ENCODE assay signal across 14 cellular contexts in genomic region chr22:44525872-44526271, GRCh38. TPM values are rescaled to one million over a fixed set of nuclear protein-coding genes. Genes with fewer than 3 reads are reported as not detected.
DNase-seq lines count a peak whose midpoint lies in the region; ATAC-seq and TF ChIP-seq lines count a peak whose summit lies in the region.
"Had no signal": no experiment of that assay in that cellular context is flagged by ENCODE, and none has a peak within 500 bp of the region (broad histone marks: within the 10 kb centered on the region; RNA-seq: fewer than 3 reads in every experiment).

No MANE protein-coding gene starts in this region.

- H3K36me3 Mint-ChIP-seq in chondrocyte (ENCODE audit: low read depth) = peaks cover 2% of the 10 kb centered on the region
- H3K36me3 Mint-ChIP-seq in osteocyte (ENCODE audit: unreplicated experiment) = peaks cover 2% of the 10 kb centered on the region

- H3K27ac Mint-ChIP-seq in chondrocyte (ENCODE audit: unreplicated experiment) = peak overlapping the region; percentile 19
- no peak overlapping the region for H3K27ac Mint-ChIP-seq in osteocyte (ENCODE audit: unreplicated experiment)
- H3K27ac Mint-ChIP-seq: CD4-positive, alpha-beta T cell; H9 had no signal

- H2BK20ac ChIP-seq in IMR-90 (ENCODE audit: low read depth, low read length) = peak overlapping the region; percentile 93

- no peak overlapping the region for H2BK5ac ChIP-seq in IMR-90 (ENCODE audit: low read depth, low read length, poor library complexity, severe bottlenecking)

- no peak overlapping the region for H3K4me2 ChIP-seq in IMR-90 (ENCODE audit: low read depth, low read length)

- ATAC-seq in heart left ventricle (no peak), IMR-90 (ENCODE audit: low read depth) (no peak), GM21390 (IDR thresholded peaks at IDR 0.05; ENCODE audit: unreplicated experiment) (no peak)

- TF ChIP-seq RAD21 in IMR-90 (IDR thresholded peaks at IDR 0.05; ENCODE audit: low read length) = no peak

- H3K18ac ChIP-seq in IMR-90 (ENCODE audit: low read depth, low read length) = peak overlapping the region; percentile 97

- POLR2A ChIA-PET in IMR-90 (lab: Charles Lee; ENCODE audit: unreplicated experiment) = no interaction called here

- TF ChIP-seq CTCF in heart left ventricle (IDR thresholded peaks at IDR 0.05) = no peak
- TF ChIP-seq CTCF in IMR-90 (conservative IDR thresholded peaks at IDR 0.05; ENCODE audit: low read depth, low read length) = no peak
- no peak for TF ChIP-seq CTCF in chondrocyte (IDR thresholded peaks at IDR 0.05)
- TF ChIP-seq CTCF in osteocyte (IDR thresholded peaks at IDR 0.05) = no peak

- DNase-seq in cardiac septum (ENCODE audit: low spot score) (peak; percentile 46), heart left ventricle (no peak), IMR-90 (peak; percentile 6), chondrocyte (ENCODE audit: low spot score) (no peak), osteocyte (ENCODE audit: extremely low spot score, unreplicated experiment) (peak; percentile 19), ecto neural progenitor cell (ENCODE audit: low spot score) (no peak)
- DNase-seq: ACHN; AML-193; Caco-2; CD4-positive, alpha-beta T cell; GF-D8 had no signal

- dilution Hi-C loops in IMR-90 (cut with HindIII; ENCODE audit: low sequenced_read_pairs, unreplicated experiment) = no loop called here

- no peak overlapping the region for H2AK9ac ChIP-seq in IMR-90 (replicated peaks; ENCODE audit: low read depth, low read length, poor library complexity)

- no peaks in the 10 kb centered on the region for H4K20me1 ChIP-seq in IMR-90 (ENCODE audit: insufficient read depth, low read length)

- BruUV-seq in IMR-90 (replicated peaks; lab: Mats Ljungman, UMichigan) = no TSS peak

- H3K9me3 ChIP-seq in heart left ventricle (no peaks in the 10 kb centered on the region), IMR-90 (ENCODE audit: control insufficient read depth, insufficient read depth, low read length) (peaks cover 10% of the 10 kb centered on the region)

- in situ Hi-C loops in IMR-90 (cut with MboI; ENCODE audit: low sequenced_read_pairs) = no loop called here

- peak overlapping the region; percentile 95 for H4K91ac ChIP-seq in IMR-90 (ENCODE audit: insufficient read depth, low read depth, low read length)

- H3K4me1 ChIP-seq in heart left ventricle (peaks cover 0 to 7% (median 0%) of the 10 kb centered on the region in 12 donors), IMR-90 (ENCODE audit: control insufficient read depth, insufficient read depth, low read length) (peaks cover 19% of the 10 kb centered on the region)
- H3K4me1 ChIP-seq: Caco-2 had no signal

- H3K27me3 ChIP-seq in heart left ventricle = no peaks in the 10 kb centered on the region
- H3K27me3 ChIP-seq in IMR-90 (ENCODE audit: control insufficient read depth, insufficient read depth, low read length) = no peaks in the 10 kb centered on the region

- H3K4me1 Mint-ChIP-seq in chondrocyte (ENCODE audit: low read depth) (peaks cover 29% of the 10 kb centered on the region), osteocyte (ENCODE audit: unreplicated experiment) (peaks cover 21% of the 10 kb centered on the region)
- H3K4me1 Mint-ChIP-seq: H9 had no signal

- TF ChIP-seq POLR2A in heart left ventricle (IDR thresholded peaks at IDR 0.05) (no peak), IMR-90 (IDR thresholded peaks at IDR 0.05; ENCODE audit: low read depth, low read length) (no peak)

- peak overlapping the region; percentile 96 for H2BK15ac ChIP-seq in IMR-90 (ENCODE audit: low read depth, low read length)

- intact Hi-C loops in cardiac septum (cut with DNase I) = no loop called here
- intact Hi-C loops in heart left ventricle (cut with DNase I) = no loop called here
- intact Hi-C loops in IMR-90 (cut with micrococcal nuclease) = loop anchor here (2.0 kb wide), 1 partner anchor 27 kb away; the partner anchor contains the start of gene RTL6

- H3K9ac ChIP-seq in IMR-90 (ENCODE audit: low read depth, low read length) = no peak overlapping the region

- H4K5ac ChIP-seq in IMR-90 (ENCODE audit: low read depth, low read length) = peak overlapping the region; percentile 70; the same call in 1 of the 2 replicates

- H3K27ac ChIP-seq in heart left ventricle = no peak overlapping the region
- H3K27ac ChIP-seq in IMR-90 (ENCODE audit: insufficient read depth, low read length) = peak overlapping the region; percentile 66; the same call in 1 of the 2 replicates
- H3K27ac ChIP-seq: C4-2B had no signal

- peaks cover 3% of the 10 kb centered on the region for H3K9me3 Mint-ChIP-seq in chondrocyte (ENCODE audit: low read depth)
- H3K9me3 Mint-ChIP-seq in osteocyte (ENCODE audit: unreplicated experiment) = peaks cover 3% of the 10 kb centered on the region
- H3K9me3 Mint-ChIP-seq: CD4-positive, alpha-beta T cell had no signal

- peaks cover 0 to 10% of the 10 kb centered on the region in 2 experiments; a peak in 1 of 4 replicates for H3K79me1 ChIP-seq in IMR-90 (ENCODE audit: low read depth in 1 of 2, low read length in 2 of 2)

- H3K4me3 Mint-ChIP-seq in chondrocyte (ENCODE audit: unreplicated experiment) (no peak overlapping the region), osteocyte (ENCODE audit: unreplicated experiment) (no peak overlapping the region)
- H3K4me3 Mint-ChIP-seq: CD4-positive, alpha-beta T cell; H9 had no signal

- H3K56ac ChIP-seq in IMR-90 (ENCODE audit: extremely low read depth, insufficient read depth, low read length) = no peak overlapping the region

- peak overlapping the region; percentile 51; the same call in 1 of the 2 replicates for H3K14ac ChIP-seq in IMR-90 (replicated peaks; ENCODE audit: low read depth, low read length)

- CTCF ChIA-PET in IMR-90 (lab: Yijun Ruan, JAX) = no interaction called here

- peak overlapping the region; percentile 88 for H3K4ac ChIP-seq in IMR-90 (ENCODE audit: low read depth, low read length)

- no peak overlapping the region for H3K23ac ChIP-seq in IMR-90 (ENCODE audit: low read depth, low read length)

- H3K27me3 Mint-ChIP-seq in chondrocyte (ENCODE audit: low read depth) (no peaks in the 10 kb centered on the region), osteocyte (ENCODE audit: unreplicated experiment) (no peaks in the 10 kb centered on the region)

- H3K36me3 ChIP-seq in heart left ventricle = no peaks in the 10 kb centered on the region
- H3K36me3 ChIP-seq in IMR-90 (ENCODE audit: control insufficient read depth, insufficient read depth, low read length) = no peaks in the 10 kb centered on the region

- H3K9me1 ChIP-seq in IMR-90 (ENCODE audit: insufficient read depth, low read length) = peaks cover 18% of the 10 kb centered on the region; the same call in 1 of the 2 replicates

- WGBS in heart left ventricle, 4 donors = 93 to 96% (median 94%) methylated on average over 8 of the region's 8 CpGs
- WGBS in IMR-90 (ENCODE audit: extremely low coverage in 2 of 2, insufficient read length in 1 of 2), 2 experiments = no CpG with 5 or more reads among the region's 8 CpGs

- no peak overlapping the region for H2AFZ ChIP-seq in IMR-90 (replicated peaks; ENCODE audit: low read length, poor library complexity)

- peak overlapping the region; percentile 98 for H2AK5ac ChIP-seq in IMR-90 (ENCODE audit: low read depth, low read length)

- H3K4me3 ChIP-seq in heart left ventricle (no peak overlapping the region), IMR-90 (ENCODE audit: insufficient read depth, low read depth, low read length) (no peak overlapping the region)

- peak overlapping the region; percentile 75 to 78 for H4K8ac ChIP-seq in IMR-90 (ENCODE audit: low read depth in 2 of 2, low read length in 2 of 2)

- H2BK120ac ChIP-seq in IMR-90 (ENCODE audit: low read depth, low read length) = peak overlapping the region; percentile 90

TF ChIP-seq in IMR-90, 13 proteins besides CTCF, POLR2A, EP300 and RAD21:
- TF ChIP-seq RCOR1 (IDR thresholded peaks at IDR 0.05; ENCODE audit: insufficient replicate concordance, low read length) (no peak), CEBPB (IDR thresholded peaks at IDR 0.05; ENCODE audit: low read depth, low read length) (peak; percentile 90)

RNA-seq across cellular contexts. Expression of gene RTL6, which starts 27.8 kb away (rescaled TPM):
- total RNA-seq in cardiac septum (25.6 TPM), heart left ventricle (10 to 100 TPM; 23.2 to 34.8 (median 27.0) TPM), IMR-90 (2012; rRNA removed) (16.1 TPM in 2 replicates), chondrocyte (31.1 to 37.3 TPM (median 32.0 TPM) in 3 replicates), osteocyte (34.1 and 35.5 TPM in 2 replicates)
- polyA plus RNA-seq in heart left ventricle (10 to 100 TPM in 1 of 2 donors, 1 to 10 TPM in 1; 4.2 to 44.0 TPM), IMR-90 (2012; rRNA removed) (17.2 and 19.2 TPM in 2 replicates)
- 13.9 and 18.0 TPM in 2 replicates for polyA plus RNA-seq in IMR-90 (2012; cell fraction: cytosol; rRNA removed)
- polyA plus RNA-seq in IMR-90 (2012; cell fraction: nucleus; rRNA removed; ENCODE audit: low replicate concordance) = 10.7 and 13.6 TPM in 2 replicates

Comparison
In these comparisons a context has a peak if more than half of its experiments do, and no peak if none do; other contexts are left out.
1. DNase-seq: peak in cardiac septum (single experiment), IMR-90 (single experiment) and osteocyte (single experiment); none in heart left ventricle (0 of 5), chondrocyte (single experiment) and ecto neural progenitor cell (single experiment).